In genomic region chr20:29743101-29743931, GRCh38 we compare ENCODE assay signal across 24 cellular contexts.
"Had no signal": no experiment of that assay in that cellular context is flagged by ENCODE, and none has a peak within 500 bp of the region (broad histone marks: within the 10 kb centered on the region; RNA-seq: fewer than 3 reads in every experiment).

No MANE protein-coding gene starts in this region.

- H3K27ac ChIP-seq: adrenal gland, esophagus squamous epithelium, neural progenitor cell, prostate gland, right atrium auricular region, transverse colon had no signal

- H3K36me3 Mint-ChIP-seq: T-cell had no signal

- H3K4me2 ChIP-seq: neural progenitor cell had no signal

- H3K4me3 Mint-ChIP-seq: activated B cell treated with CpG ODN at 0.5 μM for 24 hours; activated CD4-positive, alpha-beta memory T cell treated with anti-CD3 and anti-CD28 coated beads for 36 hours; dendritic cell treated with granulocyte-macrophage colony-stimulating factor and Interleukin-4, amounts not matched to agents 40 ng/mL and 50 ng/mL, for 4 days; neural progenitor cell; T-cell had no signal

- DNase-seq: activated B cell treated with CpG ODN at 0.5 μM for 24 hours; activated CD4-positive, alpha-beta memory T cell treated with anti-CD3 and anti-CD28 coated beads for 36 hours; activated CD4-positive, alpha-beta T cell treated with anti-CD3 and anti-CD28 coated beads for 4 hours; activated CD8-positive, alpha-beta memory T cell treated with anti-CD3 and anti-CD28 coated beads, Interleukin-2, amount 50 U/mL, for 48 hours; activated gamma-delta T cell treated with Interleukin-2 at 50 U/mL for 16 hours; adrenal gland; effector CD8-positive, alpha-beta T cell; esophagus squamous epithelium; hippocampal formation; islet precursor cell; mammary epithelial cell; midbrain; stimulated activated CD4-positive, alpha-beta T cell treated with anti-CD3 and anti-CD28 coated beads, Interleukin-2, amount 100 ng/mL, for 24 hours; stimulated activated naive CD8-positive, alpha-beta T cell treated with anti-CD3 and anti-CD28 coated beads, Interleukin-15, Interleukin-2, amounts not matched to agents 100 U/mL and 50 U/mL, for 24 hours; substantia nigra; T-cell; T-helper 9 cell; transverse colon had no signal

- H3K4me3 ChIP-seq: adrenal gland, neural progenitor cell, prostate gland, right atrium auricular region, transverse colon had no signal

- H3K27me3 Mint-ChIP-seq: activated B cell treated with CpG ODN at 0.5 μM for 24 hours; activated CD4-positive, alpha-beta memory T cell treated with anti-CD3 and anti-CD28 coated beads for 36 hours; T-cell had no signal

- ATAC-seq: left lobe of liver, T-cell had no signal

- H3K27me3 ChIP-seq: adrenal gland, neural progenitor cell, right atrium auricular region had no signal

- H3K9ac ChIP-seq: neural progenitor cell had no signal

- H3K4me1 ChIP-seq: adrenal gland, esophagus squamous epithelium, neural progenitor cell, prostate gland, right atrium auricular region, transverse colon had no signal

- H3K9me3 ChIP-seq: adrenal gland, prostate gland had no signal

- H3K27ac Mint-ChIP-seq: activated B cell treated with CpG ODN at 0.5 μM for 24 hours; activated CD4-positive, alpha-beta memory T cell treated with anti-CD3 and anti-CD28 coated beads for 36 hours; activated naive CD4-positive, alpha-beta T cell treated with anti-CD3 and anti-CD28 coated beads, Interleukin-2, amount 50 U/mL, for 72 hours; dendritic cell treated with granulocyte-macrophage colony-stimulating factor and Interleukin-4, amounts not matched to agents 40 ng/mL and 50 ng/mL, for 4 days; neural progenitor cell; T-cell had no signal

- H3K4me1 Mint-ChIP-seq: activated B cell treated with CpG ODN at 0.5 μM for 24 hours, neural progenitor cell, T-cell had no signal

- H2AFZ ChIP-seq: neural progenitor cell had no signal

- H3K36me3 ChIP-seq: adrenal gland, esophagus squamous epithelium, neural progenitor cell, prostate gland, right atrium auricular region, transverse colon had no signal
